Comparison of ENCODE assay signal across 8 cellular contexts in genomic region chr10:69506834-69507643, GRCh38. TPM values are rescaled to one million over a fixed set of nuclear protein-coding genes. Genes with fewer than 3 reads are reported as not detected.
DNase-seq lines count a peak whose midpoint lies in the region; ATAC-seq and TF ChIP-seq lines count a peak whose summit lies in the region.

No MANE protein-coding gene starts in this region.

- peak; percentile 42 for ATAC-seq in activated T-helper 17 cell treated with anti-CD3 and anti-CD28 coated beads, Interleukin-2, amount 50 U/mL, for 72 hours (replicated peaks)
- ATAC-seq in stimulated activated memory B cell treated with anti-CD40 and anti-IgM and Interleukin-4, amounts not matched to agents 10 μg/mL and 1 μg/mL and 100 μg/mL, for 72 hours, result no peak
- ATAC-seq in HG02571 (IDR thresholded peaks at IDR 0.05; ENCODE audit: unreplicated experiment), result no peak

- no peak for DNase-seq in T-helper 1 cell
- DNase-seq in iPS-NIHi11 (ENCODE audit: low spot score), result peak; percentile 27
- no peak for DNase-seq in nephron progenitor cell
- DNase-seq in SW 1271 (lab: John Stamatoyannopoulos, UW), result no peak

- no peak overlapping the region for H3K4me3 Mint-ChIP-seq in T-helper 1 cell treated with Interleukin-12 subunit alpha and Interleukin-12 subunit beta and Interleukin-4 antibody, amounts not matched to agents 30 μg/mL and 1 μg/mL, for 36 hours
- peak overlapping the region; percentile 80 for H3K4me3 Mint-ChIP-seq in activated T-helper 17 cell treated with anti-CD3 and anti-CD28 coated beads, Interleukin-2, amount 50 U/mL, for 72 hours
- peak overlapping the region; percentile 63 for H3K4me3 Mint-ChIP-seq in stimulated activated memory B cell treated with anti-CD40 and anti-IgM and Interleukin-4, amounts not matched to agents 10 μg/mL and 1 μg/mL and 100 μg/mL, for 72 hours
- no peak overlapping the region for H3K4me3 Mint-ChIP-seq in nephron progenitor cell

- H3K27ac Mint-ChIP-seq in T-helper 1 cell treated with Interleukin-12 subunit alpha and Interleukin-12 subunit beta and Interleukin-4 antibody, amounts not matched to agents 30 μg/mL and 1 μg/mL, for 36 hours, result peak overlapping the region; percentile 73
- peak overlapping the region; percentile 96 for H3K27ac Mint-ChIP-seq in activated T-helper 17 cell treated with anti-CD3 and anti-CD28 coated beads, Interleukin-2, amount 50 U/mL, for 72 hours
- H3K27ac Mint-ChIP-seq in stimulated activated memory B cell treated with anti-CD40 and anti-IgM and Interleukin-4, amounts not matched to agents 10 μg/mL and 1 μg/mL and 100 μg/mL, for 72 hours, result peak overlapping the region; percentile 70
- H3K27ac Mint-ChIP-seq in nephron progenitor cell, result no peak overlapping the region

- H3K27me3 Mint-ChIP-seq in T-helper 1 cell treated with Interleukin-12 subunit alpha and Interleukin-12 subunit beta and Interleukin-4 antibody, amounts not matched to agents 30 μg/mL and 1 μg/mL, for 36 hours (ENCODE audit: low read depth), result peaks cover 34% of the 10 kb centered on the region
- no peaks in the 10 kb centered on the region for H3K27me3 Mint-ChIP-seq in activated T-helper 17 cell treated with anti-CD3 and anti-CD28 coated beads, Interleukin-2, amount 50 U/mL, for 72 hours
- H3K27me3 Mint-ChIP-seq in stimulated activated memory B cell treated with anti-CD40 and anti-IgM and Interleukin-4, amounts not matched to agents 10 μg/mL and 1 μg/mL and 100 μg/mL, for 72 hours, result peaks cover 49% of the 10 kb centered on the region
- peaks cover 36% of the 10 kb centered on the region for H3K27me3 Mint-ChIP-seq in nephron progenitor cell (ENCODE audit: low read depth, poor library complexity)

- no peak for TF ChIP-seq CTCF in nephron progenitor cell (IDR thresholded peaks at IDR 0.05)

- H3K9me3 Mint-ChIP-seq in T-helper 1 cell treated with Interleukin-12 subunit alpha and Interleukin-12 subunit beta and Interleukin-4 antibody, amounts not matched to agents 30 μg/mL and 1 μg/mL, for 36 hours, result no peaks in the 10 kb centered on the region
- H3K9me3 Mint-ChIP-seq in activated T-helper 17 cell treated with anti-CD3 and anti-CD28 coated beads, Interleukin-2, amount 50 U/mL, for 72 hours, result no peaks in the 10 kb centered on the region
- no peaks in the 10 kb centered on the region for H3K9me3 Mint-ChIP-seq in stimulated activated memory B cell treated with anti-CD40 and anti-IgM and Interleukin-4, amounts not matched to agents 10 μg/mL and 1 μg/mL and 100 μg/mL, for 72 hours
- H3K9me3 Mint-ChIP-seq in nephron progenitor cell, result peaks cover 3% of the 10 kb centered on the region

- H3K4me1 Mint-ChIP-seq in T-helper 1 cell treated with Interleukin-12 subunit alpha and Interleukin-12 subunit beta and Interleukin-4 antibody, amounts not matched to agents 30 μg/mL and 1 μg/mL, for 36 hours (ENCODE audit: low read depth), result peaks cover 9% of the 10 kb centered on the region
- H3K4me1 Mint-ChIP-seq in activated T-helper 17 cell treated with anti-CD3 and anti-CD28 coated beads, Interleukin-2, amount 50 U/mL, for 72 hours, result peaks cover 11% of the 10 kb centered on the region
- peaks cover 8% of the 10 kb centered on the region for H3K4me1 Mint-ChIP-seq in stimulated activated memory B cell treated with anti-CD40 and anti-IgM and Interleukin-4, amounts not matched to agents 10 μg/mL and 1 μg/mL and 100 μg/mL, for 72 hours
- H3K4me1 Mint-ChIP-seq in nephron progenitor cell, result peaks cover 8% of the 10 kb centered on the region

- no peaks in the 10 kb centered on the region for H3K36me3 Mint-ChIP-seq in T-helper 1 cell treated with Interleukin-12 subunit alpha and Interleukin-12 subunit beta and Interleukin-4 antibody, amounts not matched to agents 30 μg/mL and 1 μg/mL, for 36 hours (ENCODE audit: low read depth)
- no peaks in the 10 kb centered on the region for H3K36me3 Mint-ChIP-seq in activated T-helper 17 cell treated with anti-CD3 and anti-CD28 coated beads, Interleukin-2, amount 50 U/mL, for 72 hours (ENCODE audit: low read depth)
- H3K36me3 Mint-ChIP-seq in stimulated activated memory B cell treated with anti-CD40 and anti-IgM and Interleukin-4, amounts not matched to agents 10 μg/mL and 1 μg/mL and 100 μg/mL, for 72 hours, result no peaks in the 10 kb centered on the region
- H3K36me3 Mint-ChIP-seq in nephron progenitor cell (ENCODE audit: low read depth), result no peaks in the 10 kb centered on the region

RNA-seq across cellular contexts. Expression of gene TSPAN15, which starts 55.8 kb away (rescaled TPM):
- 10 to 100 TPM in 1 of 2 donors, 1 to 10 TPM in 1; 4.9 to 12.7 TPM for total RNA-seq in activated T-helper 17 cell treated with anti-CD3 and anti-CD28 coated beads, Interleukin-2, amount 50 U/mL, for 72 hours

Comparison
In these comparisons a context has a peak if more than half of its experiments do, and no peak if none do; other contexts are left out.
1. H3K4me3 Mint-ChIP-seq: peak in activated T-helper 17 cell treated with anti-CD3 and anti-CD28 coated beads, Interleukin-2, amount 50 U/mL, for 72 hours (single experiment) and stimulated activated memory B cell treated with anti-CD40 and anti-IgM and Interleukin-4, amounts not matched to agents 10 μg/mL and 1 μg/mL and 100 μg/mL, for 72 hours (single experiment); none in T-helper 1 cell treated with Interleukin-12 subunit alpha and Interleukin-12 subunit beta and Interleukin-4 antibody, amounts not matched to agents 30 μg/mL and 1 μg/mL, for 36 hours (single experiment) and nephron progenitor cell (single experiment).